In the genomic region with DNA sequence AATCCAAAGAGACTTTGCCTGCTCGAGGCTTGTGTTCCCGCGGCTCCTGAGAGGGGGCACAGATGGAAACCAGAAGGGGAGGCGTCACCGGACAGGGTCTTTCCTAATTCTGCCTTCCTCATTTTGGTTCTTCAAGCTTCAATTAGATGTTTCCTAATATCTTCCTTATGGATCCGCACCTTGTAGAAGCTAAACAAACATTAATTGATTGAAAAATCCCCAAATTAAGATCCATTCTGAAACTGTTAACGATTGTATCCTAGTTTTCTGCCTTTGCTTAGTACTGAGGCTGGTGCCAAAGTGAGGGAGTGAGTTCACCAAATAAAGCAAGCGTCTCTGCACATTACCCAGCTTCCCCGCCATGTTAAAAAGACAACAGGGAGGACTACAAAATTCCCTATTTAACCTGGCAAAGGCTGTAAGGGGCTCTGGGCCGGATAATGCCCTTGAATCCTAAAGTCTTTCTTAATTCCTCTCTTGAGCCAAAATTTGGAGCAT, we compare ENCODE assay signal across 8 cellular contexts.
DNase-seq lines count a peak whose midpoint lies in the region; ATAC-seq and TF ChIP-seq lines count a peak whose summit lies in the region.

No MANE protein-coding gene starts in this region.

- DNase-seq in GM23338 (ENCODE audit: low spot score) (peak; percentile 21), left lung (no peak), occipital lobe (lab: John Stamatoyannopoulos, UW) (no peak), HuH-7 (ENCODE audit: low spot score) (no peak)
- DNase-seq in activated CD8-positive, alpha-beta T cell treated with anti-CD3 and anti-CD28 coated beads, Interleukin-2, amount 10 ng/mL, durations not matched to agents 7 days and 5 days, result no peak
- DNase-seq in stimulated activated CD4-positive, alpha-beta T cell treated with anti-CD3 and anti-CD28 coated beads, Interleukin-2, amount 100 ng/mL, for 24 hours, result no peak

- no peaks in the 10 kb centered on the region; the same call in 1 of the 2 replicates for H3F3A ChIP-seq in GM23338 (replicated peaks; ENCODE audit: low read depth)

- H3K27ac Mint-ChIP-seq in GM23338, result no peak overlapping the region
- H3K27ac Mint-ChIP-seq in activated CD8-positive, alpha-beta T cell treated with anti-CD3 and anti-CD28 coated beads, Interleukin-2, amount 10 ng/mL, durations not matched to agents 7 days and 5 days, result no peak overlapping the region

- H3K4me3 Mint-ChIP-seq in GM23338, result peak overlapping the region; percentile 99
- H3K4me3 Mint-ChIP-seq in activated CD8-positive, alpha-beta T cell treated with anti-CD3 and anti-CD28 coated beads, Interleukin-2, amount 10 ng/mL, durations not matched to agents 7 days and 5 days, result peak overlapping the region; percentile 92

- no peak for TF ChIP-seq CTCF in 22Rv1 (IDR thresholded peaks at IDR 0.05)
- no peak for TF ChIP-seq CTCF in GM23338 (conservative IDR thresholded peaks at IDR 0.05; ENCODE audit: low read depth in 2 of 2)
- TF ChIP-seq CTCF in left lung (IDR thresholded peaks at IDR 0.05), result no peak

- intact Hi-C loops in left lung (cut with DNase I), result no loop called here

- H4K20me1 ChIP-seq in GM23338 (replicated peaks; ENCODE audit: insufficient read depth), result no peaks in the 10 kb centered on the region

- POLR2A ChIA-PET in activated CD8-positive, alpha-beta T cell treated with anti-CD3 and anti-CD28 coated beads, Interleukin-2, amount 10 ng/mL, durations not matched to agents 7 days and 5 days (lab: Charles Lee), result interaction anchor here (0.6 kb wide), 1 partner anchor 741 kb away, joined by 3 read pairs; no protein-coding TSS in a partner anchor

- 0 out of 3 replicates have a peak, but pooled peaks cover 5% of the 10 kb centered on the region for H3K9me3 Mint-ChIP-seq in GM23338
- H3K9me3 Mint-ChIP-seq in activated CD8-positive, alpha-beta T cell treated with anti-CD3 and anti-CD28 coated beads, Interleukin-2, amount 10 ng/mL, durations not matched to agents 7 days and 5 days (ENCODE audit: insufficient read depth), result no peaks in the 10 kb centered on the region

- H3K79me2 ChIP-seq in GM23338 (replicated peaks; ENCODE audit: insufficient read depth), result no peaks in the 10 kb centered on the region

- H3K4me3 ChIP-seq in GM23338 (peak overlapping the region; percentile 85), left lung (peak overlapping the region; percentile 29 to 32)

- CTCF ChIA-PET in activated CD8-positive, alpha-beta T cell treated with anti-CD3 and anti-CD28 coated beads, Interleukin-2, amount 10 ng/mL, durations not matched to agents 7 days and 5 days (lab: Charles Lee), result interaction anchor here (1.6 kb wide), 1 partner anchor 9 kb away, joined by 3 read pairs; no protein-coding TSS in a partner anchor

- H3K9me3 ChIP-seq in left lung, result no peaks in the 10 kb centered on the region

- peak; percentile 50 for ATAC-seq in GM23338
- no peak for ATAC-seq in activated CD8-positive, alpha-beta T cell treated with anti-CD3 and anti-CD28 coated beads, Interleukin-2, amount 10 ng/mL, durations not matched to agents 7 days and 5 days
- ATAC-seq in left lung, result no peak
- no peak for ATAC-seq in GM18909 (IDR thresholded peaks at IDR 0.05; ENCODE audit: poor library complexity, unreplicated experiment)

- peaks cover 6% of the 10 kb centered on the region for H3K27me3 Mint-ChIP-seq in GM23338 (ENCODE audit: insufficient read depth, low read depth, poor library complexity)
- H3K27me3 Mint-ChIP-seq in activated CD8-positive, alpha-beta T cell treated with anti-CD3 and anti-CD28 coated beads, Interleukin-2, amount 10 ng/mL, durations not matched to agents 7 days and 5 days (ENCODE audit: low read depth), result peaks cover 49% of the 10 kb centered on the region

- H3K4me2 ChIP-seq in GM23338, result peak overlapping the region; percentile 81

- no peaks in the 10 kb centered on the region for H3K36me3 ChIP-seq in GM23338 (ENCODE audit: insufficient read depth)
- no peaks in the 10 kb centered on the region for H3K36me3 ChIP-seq in left lung

- H3K27me3 ChIP-seq in GM23338 (ENCODE audit: insufficient read depth), result peaks cover 5% of the 10 kb centered on the region; the same call in 1 of the 2 replicates
- peaks cover 19 to 81% of the 10 kb centered on the region in 2 donors for H3K27me3 ChIP-seq in left lung

- H3K4me1 Mint-ChIP-seq in GM23338, result no peaks in the 10 kb centered on the region
- H3K4me1 Mint-ChIP-seq in activated CD8-positive, alpha-beta T cell treated with anti-CD3 and anti-CD28 coated beads, Interleukin-2, amount 10 ng/mL, durations not matched to agents 7 days and 5 days (ENCODE audit: low read depth), result peaks cover 16% of the 10 kb centered on the region

- H2AFZ ChIP-seq in GM23338, result peak overlapping the region; percentile 90

- H3K36me3 Mint-ChIP-seq in GM23338 (ENCODE audit: low read depth), result no peaks in the 10 kb centered on the region
- no peaks in the 10 kb centered on the region for H3K36me3 Mint-ChIP-seq in activated CD8-positive, alpha-beta T cell treated with anti-CD3 and anti-CD28 coated beads, Interleukin-2, amount 10 ng/mL, durations not matched to agents 7 days and 5 days (ENCODE audit: low read depth)

- peaks cover 8% of the 10 kb centered on the region; the same call in 1 of the 2 replicates for H3K4me1 ChIP-seq in GM23338 (ENCODE audit: insufficient read depth)
- H3K4me1 ChIP-seq in left lung, result no peaks in the 10 kb centered on the region

- no peaks in the 10 kb centered on the region for H3K9me2 ChIP-seq in GM23338 (ENCODE audit: insufficient read depth)

- H3K27ac ChIP-seq in 22Rv1 (peak overlapping the region; percentile 73), GM23338 (ENCODE audit: low read depth) (no peak overlapping the region), left lung (no peak overlapping the region)

TF ChIP-seq in GM23338, 12 proteins besides CTCF, POLR2A, EP300 and RAD21 (continues in another document):
- TF ChIP-seq, protein P1, sequence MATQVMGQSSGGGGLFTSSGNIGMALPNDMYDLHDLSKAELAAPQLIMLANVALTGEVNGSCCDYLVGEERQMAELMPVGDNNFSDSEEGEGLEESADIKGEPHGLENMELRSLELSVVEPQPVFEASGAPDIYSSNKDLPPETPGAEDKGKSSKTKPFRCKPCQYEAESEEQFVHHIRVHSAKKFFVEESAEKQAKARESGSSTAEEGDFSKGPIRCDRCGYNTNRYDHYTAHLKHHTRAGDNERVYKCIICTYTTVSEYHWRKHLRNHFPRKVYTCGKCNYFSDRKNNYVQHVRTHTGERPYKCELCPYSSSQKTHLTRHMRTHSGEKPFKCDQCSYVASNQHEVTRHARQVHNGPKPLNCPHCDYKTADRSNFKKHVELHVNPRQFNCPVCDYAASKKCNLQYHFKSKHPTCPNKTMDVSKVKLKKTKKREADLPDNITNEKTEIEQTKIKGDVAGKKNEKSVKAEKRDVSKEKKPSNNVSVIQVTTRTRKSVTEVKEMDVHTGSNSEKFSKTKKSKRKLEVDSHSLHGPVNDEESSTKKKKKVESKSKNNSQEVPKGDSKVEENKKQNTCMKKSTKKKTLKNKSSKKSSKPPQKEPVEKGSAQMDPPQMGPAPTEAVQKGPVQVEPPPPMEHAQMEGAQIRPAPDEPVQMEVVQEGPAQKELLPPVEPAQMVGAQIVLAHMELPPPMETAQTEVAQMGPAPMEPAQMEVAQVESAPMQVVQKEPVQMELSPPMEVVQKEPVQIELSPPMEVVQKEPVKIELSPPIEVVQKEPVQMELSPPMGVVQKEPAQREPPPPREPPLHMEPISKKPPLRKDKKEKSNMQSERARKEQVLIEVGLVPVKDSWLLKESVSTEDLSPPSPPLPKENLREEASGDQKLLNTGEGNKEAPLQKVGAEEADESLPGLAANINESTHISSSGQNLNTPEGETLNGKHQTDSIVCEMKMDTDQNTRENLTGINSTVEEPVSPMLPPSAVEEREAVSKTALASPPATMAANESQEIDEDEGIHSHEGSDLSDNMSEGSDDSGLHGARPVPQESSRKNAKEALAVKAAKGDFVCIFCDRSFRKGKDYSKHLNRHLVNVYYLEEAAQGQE (IDR thresholded peaks at IDR 0.05; ENCODE audit: unreplicated experiment), result no peak
- TF ChIP-seq EZH2 (IDR thresholded peaks at IDR 0.05; ENCODE audit: low read depth, unreplicated experiment), result no peak
